In the genomic region with DNA sequence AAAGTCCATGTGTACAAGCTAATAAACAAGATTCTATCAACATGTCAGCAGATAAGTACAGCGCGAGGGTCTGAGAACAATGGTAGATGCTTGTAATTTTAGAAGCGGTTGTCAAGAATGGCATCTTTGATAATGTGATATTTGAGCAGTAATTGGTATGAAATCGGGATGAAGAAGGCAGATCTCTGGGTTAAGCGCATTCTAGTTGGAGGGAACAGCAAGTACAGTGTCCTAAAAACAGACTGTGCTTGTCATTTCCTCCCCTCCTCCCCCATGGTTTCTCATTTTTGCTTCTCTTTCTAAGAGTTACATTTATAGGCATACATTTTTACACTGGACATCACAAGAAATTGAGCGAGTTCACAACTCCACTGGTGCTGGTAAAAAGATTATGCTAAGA, we compare ENCODE assay signal across 9 cellular contexts. TPM values are rescaled to one million over a fixed set of nuclear protein-coding genes. Genes with fewer than 3 reads are reported as not detected.
A peak's percentile ranks its signal among the peaks of the same experiment; 100 is the strongest.
DNase-seq lines count a peak whose midpoint lies in the region; ATAC-seq and TF ChIP-seq lines count a peak whose summit lies in the region.
"Had no signal": no experiment of that assay in that cellular context is flagged by ENCODE, and none has a peak within 500 bp of the region (broad histone marks: within the 10 kb centered on the region; RNA-seq: fewer than 3 reads in every experiment).

No MANE protein-coding gene starts in this region.

- H3K27ac ChIP-seq in left lung (peak overlapping the region; percentile 17 to 90), substantia nigra (ENCODE audit: low read depth, low read length, poor library complexity, severe bottlenecking) (peak overlapping the region; percentile 62)

- peak overlapping the region; percentile 81 for H3K4me3 Mint-ChIP-seq in activated naive CD8-positive, alpha-beta T cell

- H3K4me1 Mint-ChIP-seq in activated naive CD8-positive, alpha-beta T cell (ENCODE audit: low read depth): peaks cover 97% of the 10 kb centered on the region

- H3K36me3 Mint-ChIP-seq in activated naive CD8-positive, alpha-beta T cell: peaks cover 40% of the 10 kb centered on the region

- peak overlapping the region; percentile 97 for H3K27ac Mint-ChIP-seq in activated naive CD8-positive, alpha-beta T cell

- TF ChIP-seq CTCF in left lung (IDR thresholded peaks at IDR 0.05): no peak

- DNase-seq in NCI-H748 (lab: John Stamatoyannopoulos, UW; ENCODE audit: unreplicated experiment) (peak; percentile 1), NCI-H748 treated with DMSO at 0.1 percent for 48 hours (lab: John Stamatoyannopoulos, UW) (no peak), left lung (no peak), substantia nigra (lab: John Stamatoyannopoulos, UW) (no peak), NCI-H187 (lab: John Stamatoyannopoulos, UW) (no peak)
- no peak for DNase-seq in stimulated activated CD4-positive, alpha-beta T cell treated with anti-CD3 and anti-CD28 coated beads, Interleukin-4, amount 100 ng/mL, for 1 hour
- DNase-seq: NCI-H446 had no signal

- H3K9me3 ChIP-seq in left lung: no peaks in the 10 kb centered on the region

- intact Hi-C loops in left lung (cut with DNase I): no loop called here

- ATAC-seq in left lung: no peak
- ATAC-seq in HG02623 (IDR thresholded peaks at IDR 0.05; ENCODE audit: unreplicated experiment): no peak

- H3K27me3 Mint-ChIP-seq in activated naive CD8-positive, alpha-beta T cell: no peaks in the 10 kb centered on the region

- no peaks in the 10 kb centered on the region for H3K27me3 ChIP-seq in left lung

- no peak overlapping the region for H3K4me3 ChIP-seq in left lung

- H3K4me1 ChIP-seq in left lung: peaks cover 40 to 100% of the 10 kb centered on the region in 2 donors

- no peaks in the 10 kb centered on the region for H3K9me3 Mint-ChIP-seq in activated naive CD8-positive, alpha-beta T cell (ENCODE audit: low read depth)

- H3K36me3 ChIP-seq in left lung: peaks cover 0 to 19% of the 10 kb centered on the region in 2 donors

RNA-seq across cellular contexts. Expression of a gene that starts 23.3 kb away (rescaled TPM):
- 100 to 1,000 TPM; 240 to 269 TPM for total RNA-seq in left lung
